1 cellular context compared by ENCODE assay signal in genomic region chr12:31317471-31318397, GRCh38.
TF ChIP-seq lines count a peak whose summit lies in the region.

No MANE protein-coding gene starts in this region.

TF ChIP-seq in K562, 482 proteins besides CTCF, POLR2A, EP300 and RAD21 (continued from another document and continues in another):
- TF ChIP-seq ZHX1 (conservative IDR thresholded peaks at IDR 0.05; ENCODE audit: low read length) (no peak), ZNF23 (CRISPR knock-in tag; IDR thresholded peaks at IDR 0.05) (no peak), NR2F6 (CRISPR knock-in tag; IDR thresholded peaks at IDR 0.05) (no peak), FIP1L1 (IDR thresholded peaks at IDR 0.05; ENCODE audit: low read depth, low read length, poor library complexity, severe bottlenecking) (no peak), ZNF146 (CRISPR knock-in tag; IDR thresholded peaks at IDR 0.05; ENCODE audit: unreplicated experiment) (no peak), ZNF12 (CRISPR knock-in tag; IDR thresholded peaks at IDR 0.05) (no peak), MLX (CRISPR knock-in tag; conservative IDR thresholded peaks at IDR 0.05) (no peak), ZNF449 (CRISPR knock-in tag; IDR thresholded peaks at IDR 0.05) (no peak), ZBTB33 (CRISPR knock-in tag; IDR thresholded peaks at IDR 0.05) (no peak), CBFA2T3 (IDR thresholded peaks at IDR 0.05) (peak; percentile 43; the same call in 1 of the 2 replicates), GTF2E2 (tag; IDR thresholded peaks at IDR 0.05) (no peak), HDAC1 (IDR thresholded peaks at IDR 0.05) (0 out of 4 replicates have a peak, but pooled peaks of 1 of the 2 experiments have one; percentile 38), NFE2L1 (tag; IDR thresholded peaks at IDR 0.05; ENCODE audit: borderline replicate concordance, low read depth) (no peak), HES1 (IDR thresholded peaks at IDR 0.05; ENCODE audit: low read depth) (no peak), XRCC5 (IDR thresholded peaks at IDR 0.05; ENCODE audit: low read depth, low read length) (no peak), CCAR2 (IDR thresholded peaks at IDR 0.05; ENCODE audit: low read depth, low read length) (no peak), RBBP5 (IDR thresholded peaks at IDR 0.05; ENCODE audit: borderline replicate concordance, insufficient read depth, low read length, poor library complexity, severe bottlenecking) (no peak), ZNF217 (CRISPR knock-in tag; IDR thresholded peaks at IDR 0.05) (no peak), KAT8 (IDR thresholded peaks at IDR 0.05; ENCODE audit: low read depth) (no peak), ATF4 (CRISPR knock-in tag; IDR thresholded peaks at IDR 0.05) (no peak), COPS2 (conservative IDR thresholded peaks at IDR 0.05) (no peak), ARID1B (IDR thresholded peaks at IDR 0.05) (peak; percentile 44), SUPT5H (IDR thresholded peaks at IDR 0.05) (no peak), ZNF609 (CRISPR knock-in tag; IDR thresholded peaks at IDR 0.05; ENCODE audit: borderline replicate concordance) (no peak), ZNF764 (CRISPR knock-in tag; IDR thresholded peaks at IDR 0.05; ENCODE audit: low read depth) (no peak), HDAC2 (IDR thresholded peaks at IDR 0.05) (0 out of 2 replicates have a peak, but pooled peaks have one; percentile 34), BRD4 (IDR thresholded peaks at IDR 0.05) (no peak), MTA1 (IDR thresholded peaks at IDR 0.05; ENCODE audit: borderline replicate concordance) (no peak), ELK1 (CRISPR knock-in tag; IDR thresholded peaks at IDR 0.05) (no peak), EZH2 (IDR thresholded peaks at IDR 0.05; ENCODE audit: borderline replicate concordance, low read depth, low read length) (no peak), MLLT1 (IDR thresholded peaks at IDR 0.05) (peak; percentile 32 to 41; a peak in 2 of 4 replicates), ZNF639 (CRISPR knock-in tag; conservative IDR thresholded peaks at IDR 0.05 in 1 of 2, IDR thresholded peaks at IDR 0.05 in 1 of 2) (no peak), ELF4 (CRISPR knock-in tag; IDR thresholded peaks at IDR 0.05) (no peak), TAF1 (IDR thresholded peaks at IDR 0.05; ENCODE audit: control insufficient read depth, extremely low read depth, insufficient read depth, low read length, severe bottlenecking) (no peak), E2F6 (IDR thresholded peaks at IDR 0.05; ENCODE audit: borderline replicate concordance in 1 of 2, extremely low read depth in 1 of 2, insufficient read depth in 1 of 2, insufficient read length in 1 of 2, low read depth in 1 of 2, low read length in 1 of 2, poor library complexity in 1 of 2, severe bottlenecking in 1 of 2) (no peak), FOXK1 (CRISPR knock-in tag; IDR thresholded peaks at IDR 0.05; ENCODE audit: borderline replicate concordance) (no peak), FOS (IDR thresholded peaks at IDR 0.05; ENCODE audit: extremely low read depth, insufficient read length) (no peak), CCNT2 (IDR thresholded peaks at IDR 0.05; ENCODE audit: borderline replicate concordance, extremely low read depth, insufficient read length, low read depth, low read length) (no peak), KLF13 (tag; IDR thresholded peaks at IDR 0.05; ENCODE audit: borderline replicate concordance, low read depth) (no peak), NBN (IDR thresholded peaks at IDR 0.05; ENCODE audit: low read depth) (no peak), MTF1 (CRISPR knock-in tag; IDR thresholded peaks at IDR 0.05; ENCODE audit: borderline replicate concordance) (no peak), DPF2 (IDR thresholded peaks at IDR 0.05) (peak; percentile 24; the same call in 1 of the 2 replicates), MEIS2 (IDR thresholded peaks at IDR 0.05; ENCODE audit: partially characterized antibody) (peak; percentile 4), DACH1 (IDR thresholded peaks at IDR 0.05; ENCODE audit: partially characterized antibody) (no peak), TFAM (CRISPR knock-in tag; conservative IDR thresholded peaks at IDR 0.05) (no peak), CTBP1 (IDR thresholded peaks at IDR 0.05; ENCODE audit: borderline replicate concordance) (0 out of 2 replicates have a peak, but pooled peaks have one; percentile 16), DNMT1 (IDR thresholded peaks at IDR 0.05) (no peak), KLF6 (CRISPR knock-in tag; IDR thresholded peaks at IDR 0.05; ENCODE audit: borderline replicate concordance) (no peak)
